In genomic region chr1:209993061-209993830, GRCh38 we compare ENCODE assay signal across 21 cellular contexts. TPM values are rescaled to one million over a fixed set of nuclear protein-coding genes. Genes with fewer than 3 reads are reported as not detected.
DNase-seq lines count a peak whose midpoint lies in the region; ATAC-seq and TF ChIP-seq lines count a peak whose summit lies in the region.
"Had no signal": no experiment of that assay in that cellular context is flagged by ENCODE, and none has a peak within 500 bp of the region (broad histone marks: within the 10 kb centered on the region; RNA-seq: fewer than 3 reads in every experiment).

No MANE protein-coding gene starts in this region.

- ATAC-seq in GM23338: peak; percentile 42
- peak; percentile 31 for ATAC-seq in stimulated activated memory B cell treated with anti-CD40 and anti-IgM and Interleukin-4, amounts not matched to agents 10 μg/mL and 1 μg/mL and 100 μg/mL, for 72 hours
- no peak for ATAC-seq in HG03135 (IDR thresholded peaks at IDR 0.05; ENCODE audit: unreplicated experiment)
- ATAC-seq: SK-N-SH treated with all-trans-retinoic acid at 6 μM for 48 hours had no signal

- no peaks in the 10 kb centered on the region for H4K20me1 ChIP-seq in GM23338 (replicated peaks; ENCODE audit: insufficient read depth)
- H4K20me1 ChIP-seq: BLaER1 treated with 17β-estradiol and CSF1 and Interleukin-3, amounts not matched to agents 10 nM and 100 nM had no signal

- no peak for TF ChIP-seq CTCF in GM23338 (conservative IDR thresholded peaks at IDR 0.05; ENCODE audit: low read depth in 2 of 2)

- peak overlapping the region; percentile 43; the same call in 1 of the 2 replicates for H3K27ac Mint-ChIP-seq in GM23338
- H3K27ac Mint-ChIP-seq in stimulated activated memory B cell treated with anti-CD40 and anti-IgM and Interleukin-4, amounts not matched to agents 10 μg/mL and 1 μg/mL and 100 μg/mL, for 72 hours: no peak overlapping the region
- H3K27ac Mint-ChIP-seq: CD8-positive, alpha-beta memory T cell had no signal

- no peak overlapping the region for H3K27ac ChIP-seq in GM23338 (ENCODE audit: low read depth)
- H3K27ac ChIP-seq in SJCRH30: no peak overlapping the region
- H3K27ac ChIP-seq: A549; BLaER1 treated with 17β-estradiol and CSF1 and Interleukin-3, amounts not matched to agents 10 nM and 100 nM had no signal

- DNase-seq in GM23338 (ENCODE audit: low spot score) (no peak), SJCRH30 (peak; percentile 9 to 10), myocyte (ENCODE audit: low read depth) (peak; percentile 43), HEK293T (ENCODE audit: extremely low spot score) (no peak)
- no peak for DNase-seq in activated T-cell treated with anti-CD3 and anti-CD28 coated beads, Interleukin-2, amount 50 U/mL, for 1 hour
- DNase-seq: CD8-positive, alpha-beta memory T cell; DND-41; H7; Kasumi-1; NCI-H1092 treated with DMSO at 0.1 percent for 48 hours; NCI-H146; NCI-H2029 treated with DMSO at 0.1 percent for 48 hours; NCI-H2171; NCI-H526 treated with DMSO at 0.1 percent for 48 hours; SHP77 treated with DMSO at 0.1 percent for 48 hours had no signal

- H3K4me1 ChIP-seq in GM23338 (ENCODE audit: insufficient read depth) (peaks cover 7% of the 10 kb centered on the region), SJCRH30 (no peaks in the 10 kb centered on the region)
- H3K4me1 ChIP-seq: A549 had no signal

- H3K36me3 ChIP-seq in GM23338 (ENCODE audit: insufficient read depth) (no peaks in the 10 kb centered on the region), SJCRH30 (no peaks in the 10 kb centered on the region)
- H3K36me3 ChIP-seq: BLaER1 treated with 17β-estradiol and CSF1 and Interleukin-3, amounts not matched to agents 10 nM and 100 nM had no signal

- H3K9me3 Mint-ChIP-seq in GM23338: no peaks in the 10 kb centered on the region
- H3K9me3 Mint-ChIP-seq in stimulated activated memory B cell treated with anti-CD40 and anti-IgM and Interleukin-4, amounts not matched to agents 10 μg/mL and 1 μg/mL and 100 μg/mL, for 72 hours: no peaks in the 10 kb centered on the region
- H3K9me3 Mint-ChIP-seq: CD8-positive, alpha-beta memory T cell had no signal

- H3K79me2 ChIP-seq in GM23338 (replicated peaks; ENCODE audit: insufficient read depth): 0 out of 2 replicates have a peak, but pooled peaks cover 8% of the 10 kb centered on the region

- H3K27me3 ChIP-seq in GM23338 (ENCODE audit: insufficient read depth) (no peaks in the 10 kb centered on the region), SJCRH30 (no peaks in the 10 kb centered on the region)
- H3K27me3 ChIP-seq: BLaER1 treated with 17β-estradiol and CSF1 and Interleukin-3, amounts not matched to agents 10 nM and 100 nM had no signal

- no peaks in the 10 kb centered on the region for H3K36me3 Mint-ChIP-seq in GM23338 (ENCODE audit: low read depth)
- H3K36me3 Mint-ChIP-seq in stimulated activated memory B cell treated with anti-CD40 and anti-IgM and Interleukin-4, amounts not matched to agents 10 μg/mL and 1 μg/mL and 100 μg/mL, for 72 hours: no peaks in the 10 kb centered on the region
- H3K36me3 Mint-ChIP-seq: CD8-positive, alpha-beta memory T cell had no signal

- H3K4me3 ChIP-seq in GM23338 (no peak overlapping the region), SJCRH30 (no peak overlapping the region)
- H3K4me3 ChIP-seq: A549; BLaER1 treated with 17β-estradiol and CSF1 and Interleukin-3, amounts not matched to agents 10 nM and 100 nM had no signal

- H3K4me3 Mint-ChIP-seq in GM23338: no peak overlapping the region
- H3K4me3 Mint-ChIP-seq in stimulated activated memory B cell treated with anti-CD40 and anti-IgM and Interleukin-4, amounts not matched to agents 10 μg/mL and 1 μg/mL and 100 μg/mL, for 72 hours: no peak overlapping the region
- H3K4me3 Mint-ChIP-seq: CD8-positive, alpha-beta memory T cell had no signal

- CTCF ChIA-PET in HEK293T (lab: Yijun Ruan, JAX): interaction anchor here (0.5 to 1.3 kb wide), 4 partner anchors 11 to 327 kb away, joined by 3 read pairs; no protein-coding TSS in a partner anchor

- no peak overlapping the region for H3K4me2 ChIP-seq in GM23338
- H3K4me2 ChIP-seq: A549; BLaER1 treated with 17β-estradiol and CSF1 and Interleukin-3, amounts not matched to agents 10 nM and 100 nM had no signal

- H3K9me2 ChIP-seq in GM23338 (ENCODE audit: insufficient read depth): no peaks in the 10 kb centered on the region

- H3K4me1 Mint-ChIP-seq in GM23338: peaks cover 17% of the 10 kb centered on the region
- no peaks in the 10 kb centered on the region for H3K4me1 Mint-ChIP-seq in stimulated activated memory B cell treated with anti-CD40 and anti-IgM and Interleukin-4, amounts not matched to agents 10 μg/mL and 1 μg/mL and 100 μg/mL, for 72 hours
- H3K4me1 Mint-ChIP-seq: CD8-positive, alpha-beta memory T cell had no signal

- no peaks in the 10 kb centered on the region for H3K27me3 Mint-ChIP-seq in GM23338 (ENCODE audit: insufficient read depth, low read depth, poor library complexity)
- peaks cover 52% of the 10 kb centered on the region for H3K27me3 Mint-ChIP-seq in stimulated activated memory B cell treated with anti-CD40 and anti-IgM and Interleukin-4, amounts not matched to agents 10 μg/mL and 1 μg/mL and 100 μg/mL, for 72 hours

- H3F3A ChIP-seq in GM23338 (replicated peaks; ENCODE audit: low read depth): no peaks in the 10 kb centered on the region

- POLR2A ChIA-PET in HEK293T (lab: Yijun Ruan, JAX): interaction anchor here (1.2 kb wide), 1 partner anchor 165 kb away, joined by 3 read pairs; the partner anchor contains the start of gene UTP25

- H2AFZ ChIP-seq in GM23338: no peak overlapping the region

- H3K9me3 ChIP-seq in SJCRH30 (replicated peaks): no peaks in the 10 kb centered on the region
- H3K9me3 ChIP-seq: A549; BLaER1 treated with 17β-estradiol and CSF1 and Interleukin-3, amounts not matched to agents 10 nM and 100 nM had no signal

TF ChIP-seq in GM23338, 12 proteins besides CTCF, POLR2A, EP300 and RAD21 (continues in another document):
- no peak for TF ChIP-seq NANOG (IDR thresholded peaks at IDR 0.05; ENCODE audit: borderline replicate concordance)
- TF ChIP-seq REST (IDR thresholded peaks at IDR 0.05; ENCODE audit: unreplicated experiment): no peak

TF ChIP-seq in HEK293T, 16 proteins besides CTCF, POLR2A, EP300 and RAD21:
- TF ChIP-seq LEF1 (IDR thresholded peaks at IDR 0.05; ENCODE audit: borderline replicate concordance) (no peak), ARNT (IDR thresholded peaks at IDR 0.05) (no peak), FOXM1 (IDR thresholded peaks at IDR 0.05; ENCODE audit: borderline replicate concordance) (no peak), FOXK2 (IDR thresholded peaks at IDR 0.05) (no peak), HDGF (IDR thresholded peaks at IDR 0.05; ENCODE audit: borderline replicate concordance) (no peak), ZNF384 (IDR thresholded peaks at IDR 0.05) (no peak), NFRKB (IDR thresholded peaks at IDR 0.05) (no peak), ELF4 (IDR thresholded peaks at IDR 0.05) (no peak), L3MBTL2 (conservative IDR thresholded peaks at IDR 0.05) (no peak), SUZ12 (IDR thresholded peaks at IDR 0.05) (no peak), CTBP1 (IDR thresholded peaks at IDR 0.05; ENCODE audit: borderline replicate concordance) (no peak), SP1 (IDR thresholded peaks at IDR 0.05) (no peak), PKNOX1 (IDR thresholded peaks at IDR 0.05) (no peak), BHLHE40 (IDR thresholded peaks at IDR 0.05; ENCODE audit: borderline replicate concordance) (no peak), TARDBP (IDR thresholded peaks at IDR 0.05) (no peak), FOXA1 (IDR thresholded peaks at IDR 0.05) (no peak)
TF ChIP-seq in HEK293T: peak in this region for 0.

RNA-seq across cellular contexts. Expression of gene SYT14, which starts 55.2 kb away (rescaled TPM):
- total RNA-seq in GM23338 (2014; rRNA removed; shearing (Covaris generic)): 19.4 and 22.4 TPM in 2 replicates
- polyA plus RNA-seq in GM23338 (2016; fragmentation: Nextera tagmentation; extraction: Ambion mirVana): 4.5 and 5.2 TPM in 2 replicates
- total RNA-seq in SJCRH30 (2014; rRNA removed; shearing (Covaris generic)): not detected in 2 replicates
- total RNA-seq in myocyte: 6.8 and 11.3 TPM in 2 replicates
- 1.6 TPM for polyA plus RNA-seq in myocyte (2012)
- total RNA-seq: CD8-positive, alpha-beta memory T cell; OCI-LY7 had no signal
- polyA plus RNA-seq: CD8-positive, alpha-beta memory T cell had no signal

Comparison
In these comparisons a context has a peak if more than half of its experiments do, and no peak if none do; other contexts are left out.
1. DNase-seq: peak in SJCRH30 (2 of 2) and myocyte (single experiment); none in GM23338 (single experiment), activated T-cell treated with anti-CD3 and anti-CD28 coated beads, Interleukin-2, amount 50 U/mL, for 1 hour (single experiment) and HEK293T (single experiment).